Comparison of ENCODE assay signal across 29 cellular contexts in the genomic region with DNA sequence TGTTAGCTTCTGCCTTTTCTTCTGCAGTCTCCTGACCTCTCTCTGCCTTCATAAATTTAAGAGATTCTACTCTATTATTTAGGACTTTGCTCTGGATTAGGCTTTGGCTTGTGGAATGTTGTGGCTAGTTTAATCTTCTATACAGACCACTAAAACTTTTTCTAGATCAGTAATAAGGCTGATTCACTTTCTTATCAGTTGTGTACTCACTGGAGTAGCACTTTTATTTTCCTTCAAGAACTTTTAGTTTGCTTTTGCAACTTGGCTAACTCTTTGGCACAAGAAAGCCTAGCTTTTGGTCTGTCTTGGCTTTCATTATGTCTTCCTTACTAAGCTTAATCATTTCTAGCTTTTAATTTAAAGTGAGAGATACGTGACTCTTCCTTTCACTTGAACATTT.
A peak's percentile ranks its signal among the peaks of the same experiment; 100 is the strongest.
DNase-seq lines count a peak whose midpoint lies in the region; ATAC-seq and TF ChIP-seq lines count a peak whose summit lies in the region.
"Had no signal": no experiment of that assay in that cellular context is flagged by ENCODE, and none has a peak within 500 bp of the region (broad histone marks: within the 10 kb centered on the region; RNA-seq: fewer than 3 reads in every experiment).

No MANE protein-coding gene starts in this region.

- no peak for ATAC-seq in GM18868 (IDR thresholded peaks at IDR 0.05; ENCODE audit: unreplicated experiment)
- ATAC-seq in HG03196 (IDR thresholded peaks at IDR 0.05; ENCODE audit: unreplicated experiment) = no peak
- ATAC-seq in HG03108 (IDR thresholded peaks at IDR 0.05; ENCODE audit: unreplicated experiment) = no peak
- ATAC-seq: A549; activated CD8-positive, alpha-beta T cell treated with anti-CD3 and anti-CD28 coated beads for 36 hours; effector memory CD8-positive, alpha-beta T cell; gastroesophageal sphincter; stimulated activated naive CD8-positive, alpha-beta T cell treated with anti-CD3 and anti-CD28 coated beads, Interleukin-15, amount 100 ng/mL, for 72 hours had no signal

- peak; percentile 81 for DNase-seq in AG09309 (ENCODE audit: low read depth)
- peak; percentile 37 for DNase-seq in M059J (ENCODE audit: low read depth)
- peak; percentile 50 to 51 for DNase-seq in cardiac fibroblast (ENCODE audit: low read depth in 2 of 2)
- no peak for DNase-seq in mesenchymal stem cell
- DNase-seq in activated CD8-positive, alpha-beta memory T cell treated with anti-CD3 and anti-CD28 coated beads, Interleukin-2, amount 50 U/mL, for 48 hours = no peak
- DNase-seq: activated CD4-positive, alpha-beta T cell treated with anti-CD3 and anti-CD28 coated beads for 1 hour; activated CD8-positive, alpha-beta T cell treated with anti-CD3 and anti-CD28 coated beads for 36 hours; activated effector memory CD4-positive, alpha-beta T cell treated with Interleukin-2 at 50 U/mL for 16 hours; activated naive CD8-positive, alpha-beta T cell treated with anti-CD3 and anti-CD28 coated beads for 36 hours; activated T-cell treated with anti-CD3 and anti-CD28 coated beads for 4 hours; Caco-2; colonic mucosa; DMS79 treated with DMSO at 0.1 percent for 48 hours; effector memory CD8-positive, alpha-beta T cell; hippocampal formation; IMR-90; lower lobe of right lung; NCI-H2107; nephron progenitor cell; PC-9; posterior cingulate gyrus; stimulated activated naive CD8-positive, alpha-beta T cell treated with anti-CD3 and anti-CD28 coated beads, Interleukin-15, amount 100 ng/mL, for 72 hours; transverse colon had no signal

- no peak overlapping the region for H3K27ac ChIP-seq in mesenchymal stem cell (ENCODE audit: low read length, poor library complexity, severe bottlenecking)
- H3K27ac ChIP-seq: A549, colonic mucosa, gastroesophageal sphincter, lower lobe of right lung, PC-9, transverse colon had no signal

- H2BK5ac ChIP-seq in mesenchymal stem cell (ENCODE audit: low read depth, low read length, poor library complexity, severe bottlenecking) = no peak overlapping the region

- H3K9me3 ChIP-seq in mesenchymal stem cell (ENCODE audit: control insufficient read depth, low read length) = no peaks in the 10 kb centered on the region
- H3K9me3 ChIP-seq: A549, Caco-2, colonic mucosa, gastroesophageal sphincter, lower lobe of right lung, transverse colon had no signal

- H2BK120ac ChIP-seq in mesenchymal stem cell (ENCODE audit: low read depth, low read length) = no peak overlapping the region

- no peak overlapping the region for H3K4ac ChIP-seq in mesenchymal stem cell (ENCODE audit: low read depth in 1 of 2, low read length in 2 of 2)

- no peak overlapping the region for H3K18ac ChIP-seq in mesenchymal stem cell (ENCODE audit: low read depth in 1 of 2, low read length in 2 of 2)

- no peak overlapping the region for H2AFZ ChIP-seq in mesenchymal stem cell (ENCODE audit: low read depth, low read length)
- H2AFZ ChIP-seq: PC-9 had no signal

- no peak overlapping the region for H2BK12ac ChIP-seq in mesenchymal stem cell (ENCODE audit: low read length in 2 of 2)

- H3K9ac ChIP-seq in mesenchymal stem cell (ENCODE audit: low read length) = peak overlapping the region; percentile 42
- H3K9ac ChIP-seq: BLaER1 treated with 17β-estradiol and CSF1 and Interleukin-3, amounts not matched to agents 10 nM and 100 nM had no signal

- H3K79me1 ChIP-seq in mesenchymal stem cell (replicated peaks; ENCODE audit: low read length, poor library complexity, severe bottlenecking) = no peaks in the 10 kb centered on the region

- no peak overlapping the region for H2AK5ac ChIP-seq in mesenchymal stem cell (ENCODE audit: low read length, severe bottlenecking)

- H4K91ac ChIP-seq in mesenchymal stem cell (ENCODE audit: low read length) = no peak overlapping the region

- H3K36me3 ChIP-seq in mesenchymal stem cell (ENCODE audit: control insufficient read depth in 1 of 2, insufficient read depth in 2 of 2, low read depth in 1 of 2, low read length in 2 of 2) = no peaks in the 10 kb centered on the region
- H3K36me3 ChIP-seq: colonic mucosa, gastroesophageal sphincter, lower lobe of right lung, transverse colon had no signal

- no peak overlapping the region for H3K14ac ChIP-seq in mesenchymal stem cell (ENCODE audit: low read length in 2 of 2)

- WGBS in mesenchymal stem cell = 60% methylated on average over 1 of the region's 1 CpG

- no peak overlapping the region for H4K8ac ChIP-seq in mesenchymal stem cell (ENCODE audit: low read length)

- TF ChIP-seq CTCF in AG09309 (IDR thresholded peaks at IDR 0.05; ENCODE audit: control insufficient read depth, insufficient read depth, low read depth, low read length, missing control alignments) (no peak), cardiac fibroblast (IDR thresholded peaks at IDR 0.05; ENCODE audit: low read depth, low read length) (no peak)

- H3K4me3 ChIP-seq in AG09309 (ENCODE audit: control insufficient read depth, low read depth, low read length) (no peak overlapping the region), cardiac fibroblast (replicated peaks in 1 of 2; ENCODE audit: low read depth in 2 of 2, low read length in 2 of 2) (no peak overlapping the region), mesenchymal stem cell (ENCODE audit: insufficient read depth in 1 of 2, low read depth in 1 of 2, low read length in 2 of 2) (no peak overlapping the region)
- H3K4me3 ChIP-seq: A549; BLaER1 treated with 17β-estradiol and CSF1 and Interleukin-3, amounts not matched to agents 10 nM and 100 nM; colonic mucosa; gastroesophageal sphincter; lower lobe of right lung; PC-9; transverse colon had no signal

- no peak overlapping the region for H3K4me2 ChIP-seq in mesenchymal stem cell (ENCODE audit: low read length, poor library complexity, severe bottlenecking)
- H3K4me2 ChIP-seq: A549, PC-9 had no signal

- H3K27me3 ChIP-seq in mesenchymal stem cell (ENCODE audit: control insufficient read depth in 1 of 2, insufficient read depth in 1 of 2, low read length in 2 of 2) = no peaks in the 10 kb centered on the region
- H3K27me3 ChIP-seq: BLaER1 treated with 17β-estradiol and CSF1 and Interleukin-3, amounts not matched to agents 10 nM and 100 nM; colonic mucosa; gastroesophageal sphincter; transverse colon had no signal

- H3K4me1 ChIP-seq in mesenchymal stem cell (ENCODE audit: control insufficient read depth, insufficient read depth, low read depth, low read length) = no peaks in the 10 kb centered on the region
- H3K4me1 ChIP-seq: A549, Caco-2, colonic mucosa, gastroesophageal sphincter, lower lobe of right lung, transverse colon had no signal

- H3K23ac ChIP-seq in mesenchymal stem cell (ENCODE audit: low read length in 2 of 2) = no peak overlapping the region

- H2BK15ac ChIP-seq in mesenchymal stem cell (ENCODE audit: low read depth, poor library complexity, severe bottlenecking) = no peak overlapping the region

Comparison
In these comparisons a context has a peak if more than half of its experiments do, and no peak if none do; other contexts are left out.
1. DNase-seq: peak in AG09309 (single experiment), M059J (single experiment) and cardiac fibroblast (2 of 2); none in mesenchymal stem cell (single experiment) and activated CD8-positive, alpha-beta memory T cell treated with anti-CD3 and anti-CD28 coated beads, Interleukin-2, amount 50 U/mL, for 48 hours (single experiment).